ENCODE assay signal across 25 cellular contexts in genomic region chr11:106644824-106645223, GRCh38.
DNase-seq lines count a peak whose midpoint lies in the region; ATAC-seq and TF ChIP-seq lines count a peak whose summit lies in the region.
"Had no signal": no experiment of that assay in that cellular context is flagged by ENCODE, and none has a peak within 500 bp of the region (broad histone marks: within the 10 kb centered on the region; RNA-seq: fewer than 3 reads in every experiment).

No MANE protein-coding gene starts in this region.

- no peaks in the 10 kb centered on the region; the same call in 1 of the 2 replicates for H3K36me3 ChIP-seq in PC-3 (ENCODE audit: low read depth, low read length)
- H3K36me3 ChIP-seq: HAP-1, heart right ventricle, pancreas, tibial nerve had no signal

- DNase-seq in ELR (ENCODE audit: low read depth): peak; percentile 55
- peak; percentile 57 for DNase-seq in PC-3
- DNase-seq in epithelial cell of proximal tubule (ENCODE audit: low read depth): peak; percentile 26
- DNase-seq in kidney tubule cell (ENCODE audit: low spot score): peak; percentile 55
- DNase-seq in activated CD4-positive, alpha-beta T cell treated with anti-CD3 and anti-CD28 coated beads, Interleukin-2, amount 50 U/mL, for 48 hours: no peak
- DNase-seq in COLO668 (lab: John Stamatoyannopoulos, UW; ENCODE audit: unreplicated experiment): no peak
- DNase-seq: activated CD4-positive, alpha-beta T cell treated with anti-CD3 and anti-CD28 coated beads for 4 hours; activated CD8-positive, alpha-beta memory T cell treated with anti-CD3 and anti-CD28 coated beads, Interleukin-2, amount 10 ng/mL, durations not matched to agents 7 days and 5 days; dorsolateral prefrontal cortex; heart right ventricle; immature natural killer cell; MV-4-11; naive thymus-derived CD4-positive, alpha-beta T cell; NCI-H187 treated with DMSO at 0.1 percent for 48 hours; NCI-H446 treated with DMSO at 0.1 percent for 48 hours; pancreas; stimulated activated naive CD4-positive, alpha-beta T cell had no signal

- 0 out of 2 replicates have a peak, but pooled peaks cover 2% of the 10 kb centered on the region for H3K9me3 ChIP-seq in PC-3 (ENCODE audit: low read length)
- H3K9me3 ChIP-seq: HAP-1 had no signal

- H3K79me2 ChIP-seq in PC-3 (ENCODE audit: low read length): no peaks in the 10 kb centered on the region

- ATAC-seq in PC-3 (no peak), HG02610 (IDR thresholded peaks at IDR 0.05; ENCODE audit: unreplicated experiment) (no peak), GM19023 (IDR thresholded peaks at IDR 0.05; ENCODE audit: unreplicated experiment) (no peak)
- ATAC-seq: activated CD8-positive, alpha-beta memory T cell treated with anti-CD3 and anti-CD28 coated beads, Interleukin-2, amount 10 ng/mL, durations not matched to agents 7 days and 5 days; activated T-helper 17 cell treated with anti-CD3 and anti-CD28 coated beads, Interleukin-2, amount 50 U/mL, for 72 hours; esophagus mucosa; heart right ventricle; naive thymus-derived CD4-positive, alpha-beta T cell; pancreas; Right ventricle myocardium inferior had no signal

- H3K27ac ChIP-seq in PC-3 (ENCODE audit: low read length): no peak overlapping the region
- H3K27ac ChIP-seq: dorsolateral prefrontal cortex, heart right ventricle, HL-60, pancreas, tibial nerve had no signal

- H3K4me3 ChIP-seq in PC-3 (ENCODE audit: low read length) (no peak overlapping the region), epithelial cell of proximal tubule (ENCODE audit: low read depth, low read length) (no peak overlapping the region)
- H3K4me3 ChIP-seq: dorsolateral prefrontal cortex, HAP-1, heart right ventricle, pancreas, tibial nerve had no signal

- POLR2A ChIA-PET in PC-3 (lab: Charles Lee; ENCODE audit: unreplicated experiment): no interaction called here

- H3K27me3 ChIP-seq in PC-3 (ENCODE audit: low read length): no peaks in the 10 kb centered on the region
- H3K27me3 ChIP-seq: dorsolateral prefrontal cortex, heart right ventricle, pancreas, tibial nerve had no signal

- no peaks in the 10 kb centered on the region for H3F3A ChIP-seq in PC-3 (ENCODE audit: low read length, unreplicated experiment)

- TF ChIP-seq CTCF in PC-3 (conservative IDR thresholded peaks at IDR 0.05; ENCODE audit: low read depth, low read length) (no peak), epithelial cell of proximal tubule (conservative IDR thresholded peaks at IDR 0.05; ENCODE audit: low read depth, low read length) (no peak)

- CTCF ChIA-PET in PC-3 (lab: Charles Lee): no interaction called here

- H3K4me2 ChIP-seq in PC-3 (ENCODE audit: low read length): no peak overlapping the region

- no peaks in the 10 kb centered on the region for H3K9me2 ChIP-seq in PC-3 (replicated peaks; ENCODE audit: low read length)

- H2AFZ ChIP-seq in PC-3 (ENCODE audit: low read length): no peak overlapping the region

- H3K4me1 ChIP-seq in PC-3 (ENCODE audit: insufficient read depth, low read length): peaks cover 19% of the 10 kb centered on the region
- H3K4me1 ChIP-seq: HAP-1, heart right ventricle, pancreas, tibial nerve had no signal

- intact Hi-C loops in PC-3 (cut with micrococcal nuclease): no loop called here

- BruUV-seq in PC-3 (replicated peaks; lab: Mats Ljungman, UMichigan): no TSS peak

- no peaks in the 10 kb centered on the region for H4K20me1 ChIP-seq in PC-3 (ENCODE audit: low read length)

- no peak overlapping the region for H3K9ac ChIP-seq in PC-3 (ENCODE audit: low read length)

Comparison
In these comparisons a context has a peak if more than half of its experiments do, and no peak if none do; other contexts are left out.
1. DNase-seq: peak in ELR (single experiment), PC-3 (single experiment), epithelial cell of proximal tubule (single experiment) and kidney tubule cell (single experiment); none in activated CD4-positive, alpha-beta T cell treated with anti-CD3 and anti-CD28 coated beads, Interleukin-2, amount 50 U/mL, for 48 hours (0 of 2) and COLO668 (single experiment).